1 cellular context compared by ENCODE assay signal in the genomic region with DNA sequence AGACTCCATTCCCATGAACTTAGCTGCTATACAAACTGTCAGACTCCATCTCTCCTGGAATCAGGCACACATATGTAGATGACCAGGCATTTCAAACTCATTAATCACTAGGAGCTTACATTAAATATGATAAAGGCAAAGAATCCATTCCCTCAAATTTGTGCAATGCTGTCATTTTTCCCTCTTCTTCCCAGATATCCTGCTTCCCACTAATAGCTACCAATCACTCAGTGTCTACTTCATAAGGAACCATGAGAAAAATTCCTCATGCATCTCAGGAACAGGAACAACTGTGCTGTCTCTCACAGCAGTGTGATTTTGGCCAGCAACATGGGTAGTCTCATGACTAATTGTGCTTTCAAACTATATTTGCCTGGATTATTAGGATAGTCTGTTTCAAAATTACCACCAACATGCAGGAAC.
TF ChIP-seq lines count a peak whose summit lies in the region.

No MANE protein-coding gene starts in this region.

TF ChIP-seq in HCT116, 20 proteins besides CTCF, POLR2A, EP300 and RAD21:
- no peak for TF ChIP-seq EGR1 (IDR thresholded peaks at IDR 0.05; ENCODE audit: low read depth)
- no peak for TF ChIP-seq JUND (IDR thresholded peaks at IDR 0.05)
